In the genomic region with DNA sequence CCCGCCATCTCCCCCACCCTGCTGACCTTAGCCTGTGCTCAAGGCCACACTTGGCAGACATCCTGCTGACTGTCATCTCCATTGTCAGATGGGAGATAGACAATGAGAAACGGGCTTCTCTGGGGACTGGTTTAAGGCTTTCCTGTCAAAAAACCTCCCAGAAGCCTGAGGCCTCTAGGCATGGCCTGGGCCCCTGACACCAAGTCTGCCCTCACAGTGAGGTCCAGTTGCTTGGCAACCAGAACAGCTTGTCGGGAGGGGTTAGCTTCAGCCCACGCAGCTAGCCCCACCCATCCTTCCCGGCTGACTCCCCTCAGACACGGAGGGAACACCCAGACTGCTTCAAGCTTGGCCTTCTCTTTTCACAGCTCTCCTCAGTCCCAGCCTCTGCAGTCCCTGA, we compare ENCODE assay signal across 1 cellular context.
TF ChIP-seq lines count a peak whose summit lies in the region.

No MANE protein-coding gene starts in this region.

TF ChIP-seq in IMR-90, 13 proteins besides CTCF, POLR2A, EP300 and RAD21 (continued from another document):
- TF ChIP-seq CEBPB (IDR thresholded peaks at IDR 0.05; ENCODE audit: low read depth, low read length): no peak
